ENCODE assay signal across 1 cellular context in genomic region chr11:123535401-123535800, GRCh38.
TF ChIP-seq lines count a peak whose summit lies in the region.

No MANE protein-coding gene starts in this region.

TF ChIP-seq in H1, 55 proteins besides CTCF, POLR2A, EP300 and RAD21 (continued from another document):
- no peak for TF ChIP-seq RXRA (IDR thresholded peaks at IDR 0.05; ENCODE audit: insufficient read depth, low read depth, low read length)
- no peak for TF ChIP-seq BCL11A (IDR thresholded peaks at IDR 0.05; ENCODE audit: low read depth in 2 of 2, low read length in 2 of 2)
- TF ChIP-seq KDM1A (IDR thresholded peaks at IDR 0.05; ENCODE audit: borderline replicate concordance, low read length): no peak
- TF ChIP-seq GTF2F1 (IDR thresholded peaks at IDR 0.05; ENCODE audit: borderline replicate concordance, low read depth, low read length): no peak
- TF ChIP-seq BRCA1 (IDR thresholded peaks at IDR 0.05; ENCODE audit: low read depth, low read length): no peak
- no peak for TF ChIP-seq POLR2AphosphoS5 (IDR thresholded peaks at IDR 0.05; ENCODE audit: low read depth, low read length)
- no peak for TF ChIP-seq SIRT6 (IDR thresholded peaks at IDR 0.05; ENCODE audit: low read length)
- TF ChIP-seq POU5F1 (IDR thresholded peaks at IDR 0.05; ENCODE audit: low read depth, low read length): no peak
- no peak for TF ChIP-seq SAP30 (IDR thresholded peaks at IDR 0.05; ENCODE audit: insufficient read depth, insufficient replicate concordance, low read length)
